In the genomic region with DNA sequence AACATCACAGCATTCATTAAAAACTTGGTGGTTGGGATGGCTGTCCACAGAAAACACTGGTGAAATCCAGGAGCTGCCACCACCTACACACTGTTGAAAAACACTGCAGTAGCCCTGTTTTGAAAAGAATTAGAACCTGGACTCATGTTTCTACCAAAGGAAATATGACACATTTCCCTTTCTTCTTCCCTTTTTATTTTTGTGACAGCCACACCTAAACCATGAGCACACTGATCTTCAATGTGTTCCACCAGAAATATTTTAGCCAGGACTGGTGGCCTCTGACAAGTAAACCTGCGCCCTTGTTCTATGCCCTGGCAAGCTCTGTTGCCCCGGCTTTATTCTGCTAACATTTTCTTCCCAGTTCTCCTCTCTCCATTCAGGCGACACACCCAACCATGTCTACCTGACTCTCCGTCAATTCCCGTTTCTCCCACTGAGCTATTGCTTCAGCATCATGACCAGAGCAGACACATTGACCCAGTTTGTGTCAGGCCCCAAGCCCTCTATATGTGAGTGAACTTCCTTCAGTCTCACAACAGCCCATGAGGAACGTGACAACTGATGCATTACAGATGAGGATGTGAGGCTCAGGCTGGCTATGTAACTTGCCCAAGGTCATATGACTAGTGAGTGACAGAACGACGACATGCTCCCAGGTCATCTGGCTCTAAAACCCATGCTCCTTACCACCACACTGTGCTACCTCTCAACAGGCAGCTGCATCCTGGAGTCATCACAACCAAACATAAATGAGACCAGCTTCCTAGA, we compare ENCODE assay signal across 14 cellular contexts. TPM values are rescaled to one million over a fixed set of nuclear protein-coding genes. Genes with fewer than 3 reads are reported as not detected.
DNase-seq lines count a peak whose midpoint lies in the region; ATAC-seq and TF ChIP-seq lines count a peak whose summit lies in the region.
"Had no signal": no experiment of that assay in that cellular context is flagged by ENCODE, and none has a peak within 500 bp of the region (broad histone marks: within the 10 kb centered on the region; RNA-seq: fewer than 3 reads in every experiment).

No MANE protein-coding gene starts in this region.

- DNase-seq in heart right ventricle = no peak
- no peak for DNase-seq in left ventricle myocardium superior
- no peak for DNase-seq in activated CD4-positive, alpha-beta memory T cell treated with anti-CD3 and anti-CD28 coated beads, Interleukin-2, amount 10 ng/mL, durations not matched to agents 7 days and 5 days
- DNase-seq in lower lobe of right lung = no peak
- no peak for DNase-seq in vagina (ENCODE audit: extremely low spot score in 2 of 2)
- no peak for DNase-seq in activated CD4-positive, CD25-positive, alpha-beta regulatory T cell treated with anti-CD3 and anti-CD28 coated beads, Interleukin-2, amount 50 U/mL, for 72 hours
- DNase-seq in NCI-H526 (lab: John Stamatoyannopoulos, UW) = no peak
- DNase-seq: BE2C, endodermal cell, H9, NCI-H2107, retina had no signal

- H3K4me1 ChIP-seq in heart right ventricle = peaks cover 4 to 55% (median 40%) of the 10 kb centered on the region in 9 donors
- peaks cover 44% of the 10 kb centered on the region for H3K4me1 ChIP-seq in lower lobe of right lung
- H3K4me1 ChIP-seq in vagina = peaks cover 38% of the 10 kb centered on the region

- TF ChIP-seq POLR2A in vagina (IDR thresholded peaks at IDR 0.05) = peak in 1 of 2 donors; percentile 12

- H3K36me3 Mint-ChIP-seq in activated CD4-positive, alpha-beta memory T cell treated with anti-CD3 and anti-CD28 coated beads, Interleukin-2, amount 10 ng/mL, durations not matched to agents 7 days and 5 days (ENCODE audit: low read depth) = peaks cover 78% of the 10 kb centered on the region

- H3K27me3 Mint-ChIP-seq in activated CD4-positive, alpha-beta memory T cell treated with anti-CD3 and anti-CD28 coated beads, Interleukin-2, amount 10 ng/mL, durations not matched to agents 7 days and 5 days = no peaks in the 10 kb centered on the region

- POLR2A ChIA-PET in activated CD4-positive, alpha-beta memory T cell treated with anti-CD3 and anti-CD28 coated beads, Interleukin-2, amount 10 ng/mL, durations not matched to agents 7 days and 5 days (lab: Charles Lee) = interaction anchor here (0.6 to 6.6 kb wide), 6 partner anchors 8 to 165 kb away, joined by 3 to 181 read pairs (median 4); partner anchors contain the start of genes AGBL3, CYREN and WDR91

- ATAC-seq in heart right ventricle = peak in 5 of 8 donors; percentile 10 to 32 (median 31)
- no peak for ATAC-seq in left ventricle myocardium superior
- ATAC-seq in lower lobe of right lung = peak; percentile 33 to 72
- no peak for ATAC-seq in HG03280 (IDR thresholded peaks at IDR 0.05; ENCODE audit: unreplicated experiment)

- 65 to 73% methylated on average over 8 of the region's 8 CpGs for WGBS in heart right ventricle, 2 donors

- peak overlapping the region in 4 of 10 donors; percentile 61 to 69 (median 65) for H3K4me3 ChIP-seq in heart right ventricle
- peak overlapping the region; percentile 63 for H3K4me3 ChIP-seq in lower lobe of right lung
- H3K4me3 ChIP-seq in vagina = no peak overlapping the region
- H3K4me3 ChIP-seq: SJSA1 had no signal

- peaks cover 34% of the 10 kb centered on the region for H3K9me3 Mint-ChIP-seq in activated CD4-positive, alpha-beta memory T cell treated with anti-CD3 and anti-CD28 coated beads, Interleukin-2, amount 10 ng/mL, durations not matched to agents 7 days and 5 days

- peaks cover 0 to 37% (median 15%) of the 10 kb centered on the region in 11 donors for H3K9me3 ChIP-seq in heart right ventricle
- H3K9me3 ChIP-seq in lower lobe of right lung = peaks cover 5% of the 10 kb centered on the region
- H3K9me3 ChIP-seq in vagina = peaks cover 4% of the 10 kb centered on the region
- H3K9me3 ChIP-seq: BE2C had no signal

- H3K27ac ChIP-seq in heart right ventricle (peak overlapping the region in 9 of 10 donors; percentile 87 to 97 (median 94)), lower lobe of right lung (peak overlapping the region; percentile 95), vagina (peak overlapping the region; percentile 6)
- H3K27ac ChIP-seq: SJSA1 had no signal

- intact Hi-C loops in heart right ventricle (cut with DNase I) = no loop called here
- intact Hi-C loops in left ventricle myocardium superior (cut with micrococcal nuclease) = no loop called here
- intact Hi-C loops in lower lobe of right lung (cut with DNase I) = no loop called here
- intact Hi-C loops in vagina (cut with DNase I) = no loop called here

- no peak for TF ChIP-seq CTCF in heart right ventricle (IDR thresholded peaks at IDR 0.05)
- no peak for TF ChIP-seq CTCF in lower lobe of right lung (IDR thresholded peaks at IDR 0.05)
- TF ChIP-seq CTCF in vagina (IDR thresholded peaks at IDR 0.05) = no peak

- peak overlapping the region; percentile 82 for H3K4me3 Mint-ChIP-seq in activated CD4-positive, alpha-beta memory T cell treated with anti-CD3 and anti-CD28 coated beads, Interleukin-2, amount 10 ng/mL, durations not matched to agents 7 days and 5 days
- H3K4me3 Mint-ChIP-seq: endodermal cell, H9 had no signal

- peaks cover 61% of the 10 kb centered on the region for H3K4me1 Mint-ChIP-seq in activated CD4-positive, alpha-beta memory T cell treated with anti-CD3 and anti-CD28 coated beads, Interleukin-2, amount 10 ng/mL, durations not matched to agents 7 days and 5 days
- H3K4me1 Mint-ChIP-seq: endodermal cell had no signal

- CTCF ChIA-PET in activated CD4-positive, alpha-beta memory T cell treated with anti-CD3 and anti-CD28 coated beads, Interleukin-2, amount 10 ng/mL, durations not matched to agents 7 days and 5 days (lab: Charles Lee) = interaction anchor here (1.4 to 7.7 kb wide), 4 partner anchors 9 to 165 kb away, joined by 3 to 88 read pairs (median 7); partner anchors contain the start of genes AGBL3 and CYREN

- H3K27ac Mint-ChIP-seq in activated CD4-positive, alpha-beta memory T cell treated with anti-CD3 and anti-CD28 coated beads, Interleukin-2, amount 10 ng/mL, durations not matched to agents 7 days and 5 days = peak overlapping the region; percentile 58
- H3K27ac Mint-ChIP-seq: endodermal cell, H9 had no signal

- H3K36me3 ChIP-seq in heart right ventricle (peaks cover 0 to 39% (median 0%) of the 10 kb centered on the region in 9 donors), lower lobe of right lung (no peaks in the 10 kb centered on the region), vagina (peaks cover 0 to 6% of the 10 kb centered on the region in 2 donors)
- H3K36me3 ChIP-seq: BE2C, SJSA1 had no signal

- no peaks in the 10 kb centered on the region for H3K27me3 ChIP-seq in heart right ventricle
- H3K27me3 ChIP-seq in lower lobe of right lung (ENCODE audit: low read depth) = no peaks in the 10 kb centered on the region
- H3K27me3 ChIP-seq in vagina = no peaks in the 10 kb centered on the region
- H3K27me3 ChIP-seq: BE2C, SJSA1 had no signal

RNA-seq across cellular contexts. Expression of gene TMEM140, which starts 3.5 kb away (rescaled TPM):
- total RNA-seq in heart right ventricle (10 to 100 TPM; 15.7 to 74.1 (median 26.2) TPM), left ventricle myocardium superior (16.5 TPM), lower lobe of right lung (39.3 TPM), vagina (20.4 TPM)
- polyA plus RNA-seq in heart right ventricle = 10 to 100 TPM in 1 of 2 donors, 1 to 10 TPM in 1; 6.1 to 28.3 TPM
- total RNA-seq in activated CD4-positive, alpha-beta memory T cell treated with anti-CD3 and anti-CD28 coated beads, Interleukin-2, amount 10 ng/mL, durations not matched to agents 7 days and 5 days = 10 to 100 TPM; 36.5 to 37.1 TPM
- total RNA-seq: endodermal cell, H9 had no signal

RNA-seq across cellular contexts. Expression of gene CYREN, which starts 19.2 kb away (rescaled TPM):
- total RNA-seq in heart right ventricle = 10 to 100 TPM; 16.0 to 33.3 (median 22.6) TPM
- polyA plus RNA-seq in heart right ventricle = 10 to 100 TPM; 20.1 to 23.4 TPM
- 25.2 TPM for total RNA-seq in left ventricle myocardium superior
- total RNA-seq in activated CD4-positive, alpha-beta memory T cell treated with anti-CD3 and anti-CD28 coated beads, Interleukin-2, amount 10 ng/mL, durations not matched to agents 7 days and 5 days = 10 to 100 TPM; 32.0 to 32.1 TPM
- total RNA-seq in lower lobe of right lung = 39.6 TPM
- total RNA-seq in vagina = 33.4 TPM

RNA-seq across cellular contexts. Expression of gene WDR91, which starts 60.0 kb away (rescaled TPM):
- total RNA-seq in heart right ventricle (10 to 100 TPM in 1 of 10 donors, 1 to 10 TPM in 9; 3.0 to 10.4 (median 5.9) TPM), left ventricle myocardium superior (6.3 TPM), lower lobe of right lung (27.1 TPM), vagina (31.2 TPM)
- 1 to 10 TPM; 3.7 to 8.6 TPM for polyA plus RNA-seq in heart right ventricle
- 10 to 100 TPM; 10.7 to 11.6 TPM for total RNA-seq in activated CD4-positive, alpha-beta memory T cell treated with anti-CD3 and anti-CD28 coated beads, Interleukin-2, amount 10 ng/mL, durations not matched to agents 7 days and 5 days

Comparison
In these comparisons a context has a peak if more than half of its experiments do, and no peak if none do; other contexts are left out.
1. ATAC-seq: peak in heart right ventricle (5 of 8) and lower lobe of right lung (2 of 2); none in left ventricle myocardium superior (single experiment) and HG03280 (single experiment).
2. H3K27ac ChIP-seq: peak in every context shown above with its lines; median percentile 95 in lower lobe of right lung; 94 in heart right ventricle; 6 in vagina.